In genomic region chr4:55540271-55540670, GRCh38 we compare ENCODE assay signal across 1 cellular context.
TF ChIP-seq lines count a peak whose summit lies in the region.

No MANE protein-coding gene starts in this region.

TF ChIP-seq in IMR-90, 13 proteins besides CTCF, POLR2A, EP300 and RAD21:
- TF ChIP-seq MXI1 (IDR thresholded peaks at IDR 0.05; ENCODE audit: borderline replicate concordance, low read depth, low read length) (no peak), MAZ (IDR thresholded peaks at IDR 0.05; ENCODE audit: borderline replicate concordance, low read depth, low read length) (no peak), USF2 (IDR thresholded peaks at IDR 0.05; ENCODE audit: low read depth, low read length) (no peak), NFE2L2 (IDR thresholded peaks at IDR 0.05; ENCODE audit: low read depth, low read length) (no peak), RFX5 (IDR thresholded peaks at IDR 0.05; ENCODE audit: low read depth, low read length) (no peak), RCOR1 (IDR thresholded peaks at IDR 0.05; ENCODE audit: insufficient replicate concordance, low read length) (no peak), MAFK (IDR thresholded peaks at IDR 0.05; ENCODE audit: low read depth, low read length) (no peak), BHLHE40 (IDR thresholded peaks at IDR 0.05; ENCODE audit: low read depth, low read length) (no peak), ELK1 (IDR thresholded peaks at IDR 0.05; ENCODE audit: borderline replicate concordance, low read depth, low read length) (no peak), CEBPB (IDR thresholded peaks at IDR 0.05; ENCODE audit: low read depth, low read length) (no peak), SMC3 (IDR thresholded peaks at IDR 0.05; ENCODE audit: low read depth, low read length) (no peak), FOS (IDR thresholded peaks at IDR 0.05; ENCODE audit: low read depth, low read length) (no peak), CHD1 (IDR thresholded peaks at IDR 0.05; ENCODE audit: low read depth, low read length) (no peak)
